2 cellular contexts compared by ENCODE assay signal in the genomic region with DNA sequence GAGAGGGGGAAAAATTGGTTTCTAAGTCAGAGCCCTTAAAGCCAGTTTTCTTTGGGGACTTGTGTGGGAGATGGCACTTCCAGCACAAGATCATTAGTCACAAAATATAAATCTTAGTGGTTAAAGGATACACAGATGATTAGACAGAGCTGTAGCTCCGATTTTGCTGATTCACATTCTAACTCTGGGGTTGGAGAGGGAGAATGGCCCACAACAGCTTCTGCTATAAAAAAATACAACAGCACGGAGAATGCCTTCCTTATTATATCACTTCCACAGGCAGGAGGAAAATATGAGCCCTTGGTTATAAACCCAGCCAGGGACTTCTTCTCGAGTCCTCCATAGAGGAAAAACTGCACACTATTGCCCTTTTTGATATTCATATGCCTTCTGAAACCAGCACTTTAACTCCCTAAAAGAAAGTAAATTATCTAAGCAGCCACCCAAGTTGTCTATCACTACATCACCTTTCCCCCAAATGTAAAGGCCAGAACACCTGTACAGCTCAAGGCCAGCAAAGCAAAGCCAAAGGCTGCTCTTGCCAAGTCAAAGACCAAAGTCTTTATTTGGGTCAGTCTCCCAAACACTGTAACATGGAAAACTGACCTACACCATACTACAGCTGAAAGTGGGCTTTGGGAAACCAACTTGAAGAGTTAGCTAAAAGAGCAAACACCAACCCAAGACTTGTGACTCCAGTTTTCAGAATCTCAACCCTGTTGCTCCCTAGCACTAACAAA.
A peak's percentile ranks its signal among the peaks of the same experiment; 100 is the strongest.
TF ChIP-seq lines count a peak whose summit lies in the region.

No MANE protein-coding gene starts in this region.

TF ChIP-seq in HepG2, 621 proteins besides CTCF, POLR2A, EP300 and RAD21 (continues in another document):
- TF ChIP-seq, protein P1, sequence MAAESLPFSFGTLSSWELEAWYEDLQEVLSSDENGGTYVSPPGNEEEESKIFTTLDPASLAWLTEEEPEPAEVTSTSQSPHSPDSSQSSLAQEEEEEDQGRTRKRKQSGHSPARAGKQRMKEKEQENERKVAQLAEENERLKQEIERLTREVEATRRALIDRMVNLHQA (CRISPR knock-in tag; IDR thresholded peaks at IDR 0.05) = no peak
- TF ChIP-seq NR2F6 (IDR thresholded peaks at IDR 0.05) = no peak
- TF ChIP-seq NR2F6 (CRISPR knock-in tag; IDR thresholded peaks at IDR 0.05) = peak; percentile 20; the same call in 1 of the 2 replicates
- TF ChIP-seq SALL1 (CRISPR knock-in tag; IDR thresholded peaks at IDR 0.05) = no peak; the same call in 1 of the 2 replicates
- TF ChIP-seq AKAP8 (CRISPR knock-in tag; IDR thresholded peaks at IDR 0.05) = no peak
- TF ChIP-seq LCORL (IDR thresholded peaks at IDR 0.05) = no peak
- TF ChIP-seq LCORL (CRISPR knock-in tag; IDR thresholded peaks at IDR 0.05) = peak; percentile 71
- no peak for TF ChIP-seq ZNF75D (CRISPR knock-in tag; IDR thresholded peaks at IDR 0.05; ENCODE audit: borderline replicate concordance)
- TF ChIP-seq ZNF232 (CRISPR knock-in tag; IDR thresholded peaks at IDR 0.05; ENCODE audit: borderline replicate concordance) = peak; percentile 53; the same call in 1 of the 2 replicates
- TF ChIP-seq, protein P2, sequence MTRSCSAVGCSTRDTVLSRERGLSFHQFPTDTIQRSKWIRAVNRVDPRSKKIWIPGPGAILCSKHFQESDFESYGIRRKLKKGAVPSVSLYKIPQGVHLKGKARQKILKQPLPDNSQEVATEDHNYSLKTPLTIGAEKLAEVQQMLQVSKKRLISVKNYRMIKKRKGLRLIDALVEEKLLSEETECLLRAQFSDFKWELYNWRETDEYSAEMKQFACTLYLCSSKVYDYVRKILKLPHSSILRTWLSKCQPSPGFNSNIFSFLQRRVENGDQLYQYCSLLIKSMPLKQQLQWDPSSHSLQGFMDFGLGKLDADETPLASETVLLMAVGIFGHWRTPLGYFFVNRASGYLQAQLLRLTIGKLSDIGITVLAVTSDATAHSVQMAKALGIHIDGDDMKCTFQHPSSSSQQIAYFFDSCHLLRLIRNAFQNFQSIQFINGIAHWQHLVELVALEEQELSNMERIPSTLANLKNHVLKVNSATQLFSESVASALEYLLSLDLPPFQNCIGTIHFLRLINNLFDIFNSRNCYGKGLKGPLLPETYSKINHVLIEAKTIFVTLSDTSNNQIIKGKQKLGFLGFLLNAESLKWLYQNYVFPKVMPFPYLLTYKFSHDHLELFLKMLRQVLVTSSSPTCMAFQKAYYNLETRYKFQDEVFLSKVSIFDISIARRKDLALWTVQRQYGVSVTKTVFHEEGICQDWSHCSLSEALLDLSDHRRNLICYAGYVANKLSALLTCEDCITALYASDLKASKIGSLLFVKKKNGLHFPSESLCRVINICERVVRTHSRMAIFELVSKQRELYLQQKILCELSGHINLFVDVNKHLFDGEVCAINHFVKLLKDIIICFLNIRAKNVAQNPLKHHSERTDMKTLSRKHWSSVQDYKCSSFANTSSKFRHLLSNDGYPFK (CRISPR knock-in tag; IDR thresholded peaks at IDR 0.05; ENCODE audit: borderline replicate concordance) = no peak
- no peak for TF ChIP-seq TEAD2 (CRISPR knock-in tag; IDR thresholded peaks at IDR 0.05)
- TF ChIP-seq, protein P3, sequence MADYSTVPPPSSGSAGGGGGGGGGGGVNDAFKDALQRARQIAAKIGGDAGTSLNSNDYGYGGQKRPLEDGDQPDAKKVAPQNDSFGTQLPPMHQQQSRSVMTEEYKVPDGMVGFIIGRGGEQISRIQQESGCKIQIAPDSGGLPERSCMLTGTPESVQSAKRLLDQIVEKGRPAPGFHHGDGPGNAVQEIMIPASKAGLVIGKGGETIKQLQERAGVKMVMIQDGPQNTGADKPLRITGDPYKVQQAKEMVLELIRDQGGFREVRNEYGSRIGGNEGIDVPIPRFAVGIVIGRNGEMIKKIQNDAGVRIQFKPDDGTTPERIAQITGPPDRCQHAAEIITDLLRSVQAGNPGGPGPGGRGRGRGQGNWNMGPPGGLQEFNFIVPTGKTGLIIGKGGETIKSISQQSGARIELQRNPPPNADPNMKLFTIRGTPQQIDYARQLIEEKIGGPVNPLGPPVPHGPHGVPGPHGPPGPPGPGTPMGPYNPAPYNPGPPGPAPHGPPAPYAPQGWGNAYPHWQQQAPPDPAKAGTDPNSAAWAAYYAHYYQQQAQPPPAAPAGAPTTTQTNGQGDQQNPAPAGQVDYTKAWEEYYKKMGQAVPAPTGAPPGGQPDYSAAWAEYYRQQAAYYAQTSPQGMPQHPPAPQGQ (CRISPR knock-in tag; IDR thresholded peaks at IDR 0.05; ENCODE audit: borderline replicate concordance) = no peak
- TF ChIP-seq PITX1 (CRISPR knock-in tag; IDR thresholded peaks at IDR 0.05) = 0 out of 2 replicates have a peak, but pooled peaks have one; percentile 32
- TF ChIP-seq AHDC1 (CRISPR knock-in tag; IDR thresholded peaks at IDR 0.05; ENCODE audit: borderline replicate concordance) = peak; percentile 38; the same call in 1 of the 2 replicates

TF ChIP-seq in GM12891, 5 proteins besides CTCF, POLR2A, EP300 and RAD21:
- TF ChIP-seq POLR2AphosphoS5 (IDR thresholded peaks at IDR 0.05; ENCODE audit: low read depth, low read length) = no peak
- no peak for TF ChIP-seq POU2F2 (IDR thresholded peaks at IDR 0.05; ENCODE audit: low read depth, low read length)
- no peak for TF ChIP-seq PAX5 (IDR thresholded peaks at IDR 0.05; ENCODE audit: insufficient read depth, low read length, severe bottlenecking)
- no peak for TF ChIP-seq SPI1 (IDR thresholded peaks at IDR 0.05; ENCODE audit: low read depth, low read length)
- TF ChIP-seq TAF1 (IDR thresholded peaks at IDR 0.05; ENCODE audit: low read depth, low read length) = no peak
